17 cellular contexts compared by ENCODE assay signal in the genomic region with DNA sequence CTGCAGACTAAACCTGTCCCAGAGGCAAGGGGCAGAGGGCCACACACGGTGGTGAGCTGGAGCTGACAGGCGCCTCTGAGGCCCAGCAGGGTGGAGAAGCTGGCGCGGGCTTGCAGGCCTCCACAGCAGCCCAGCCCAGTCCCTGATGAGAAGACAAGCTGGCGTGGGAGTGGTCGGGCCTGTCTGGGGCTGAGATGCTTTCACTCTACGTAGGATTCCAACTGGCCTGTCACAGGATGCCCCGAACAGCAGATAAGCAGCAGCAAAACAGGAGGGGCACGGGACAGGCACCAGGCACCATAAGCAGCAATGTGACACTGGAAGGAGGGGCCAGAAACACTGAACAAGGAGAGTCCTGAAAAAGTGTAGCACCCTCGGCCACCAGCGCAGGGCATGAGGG. TPM values are rescaled to one million over a fixed set of nuclear protein-coding genes. Genes with fewer than 3 reads are reported as not detected.
DNase-seq lines count a peak whose midpoint lies in the region; ATAC-seq, FAIRE-seq and TF ChIP-seq lines count a peak whose summit lies in the region.
"Had no signal": no experiment of that assay in that cellular context is flagged by ENCODE, and none has a peak within 500 bp of the region (broad histone marks: within the 10 kb centered on the region; RNA-seq: fewer than 3 reads in every experiment).

No MANE protein-coding gene starts in this region.

- H3K27me3 Mint-ChIP-seq in T-helper 17 cell = no peaks in the 10 kb centered on the region

- intact Hi-C loops in Right ventricle myocardium inferior (cut with DNase I) (loop anchor here (1.0 to 5.0 kb wide), 3 partner anchors 15 to 54 kb away; a partner anchor contains a TSS), mucosa of descending colon (cut with DNase I, micrococcal nuclease) (no loop called here)

- no peak for TF ChIP-seq CTCF in mucosa of descending colon (IDR thresholded peaks at IDR 0.05)

- peaks cover 0 to 5% (median 0%) of the 10 kb centered on the region in 11 experiments; a peak in 1 of 22 replicates for H3K27me3 ChIP-seq in BLaER1 treated with 17β-estradiol and CSF1 and Interleukin-3, amounts not matched to agents 10 nM and 100 nM
- H3K27me3 ChIP-seq: ascending aorta had no signal

- peak overlapping the region in 7 of 11 experiments; percentile 16 to 96 (median 80); a peak in 10 of 22 replicates for H3K4me2 ChIP-seq in BLaER1 treated with 17β-estradiol and CSF1 and Interleukin-3, amounts not matched to agents 10 nM and 100 nM

- H3K4me3 ChIP-seq in BLaER1 treated with 17β-estradiol and CSF1 and Interleukin-3, amounts not matched to agents 10 nM and 100 nM = no peak overlapping the region
- H3K4me3 ChIP-seq in mucosa of descending colon = no peak overlapping the region
- H3K4me3 ChIP-seq: ascending aorta, lower lobe of right lung had no signal

- no peaks in the 10 kb centered on the region for H3K36me3 ChIP-seq in BLaER1 treated with 17β-estradiol and CSF1 and Interleukin-3, amounts not matched to agents 10 nM and 100 nM
- no peaks in the 10 kb centered on the region for H3K36me3 ChIP-seq in mucosa of descending colon (ENCODE audit: low read depth)
- H3K36me3 ChIP-seq: ascending aorta, lower lobe of right lung had no signal

- no peaks in the 10 kb centered on the region for H3K36me3 Mint-ChIP-seq in T-helper 17 cell (ENCODE audit: low read depth)

- peak; percentile 87 for DNase-seq in SK-N-DZ (ENCODE audit: low spot score)
- DNase-seq in Right ventricle myocardium inferior (ENCODE audit: missing footprints) = peak; percentile 84
- DNase-seq in mucosa of descending colon = no peak
- DNase-seq in NCI-H345 treated with DMSO at 0.1 percent for 48 hours (lab: John Stamatoyannopoulos, UW; ENCODE audit: unreplicated experiment) = no peak
- DNase-seq in T-helper 17 cell = no peak
- no peak for DNase-seq in HTR-8/SVneo (ENCODE audit: insufficient read length, low spot score)
- DNase-seq: activated CD4-positive, alpha-beta T cell treated with anti-CD3 and anti-CD28 coated beads, Interleukin-2, amount 50 U/mL, for 4 hours; DMS79 treated with DMSO at 0.1 percent for 48 hours; effector CD8-positive, alpha-beta T cell; lower lobe of right lung; nucleus accumbens; trophoblast cell had no signal

- H3K27ac ChIP-seq in BLaER1 treated with 17β-estradiol and CSF1 and Interleukin-3, amounts not matched to agents 10 nM and 100 nM = no peak overlapping the region
- H3K27ac ChIP-seq: ascending aorta, lower lobe of right lung had no signal

- no peaks in the 10 kb centered on the region for H3K9me3 ChIP-seq in BLaER1 treated with 17β-estradiol and CSF1 and Interleukin-3, amounts not matched to agents 10 nM and 100 nM (replicated peaks in 1 of 11)
- H3K9me3 ChIP-seq in mucosa of descending colon (no peaks in the 10 kb centered on the region), T-helper 17 cell (ENCODE audit: control insufficient read depth, low read length, poor library complexity, severe bottlenecking) (no peaks in the 10 kb centered on the region)
- H3K9me3 ChIP-seq: ascending aorta, lower lobe of right lung had no signal

- H3K4me1 ChIP-seq in BLaER1 treated with 17β-estradiol and CSF1 and Interleukin-3, amounts not matched to agents 10 nM and 100 nM = peaks cover 11 to 83% (median 69%) of the 10 kb centered on the region in 10 experiments; a peak in 19 of 20 replicates
- no peaks in the 10 kb centered on the region for H3K4me1 ChIP-seq in mucosa of descending colon (ENCODE audit: low read depth)
- H3K4me1 ChIP-seq: lower lobe of right lung had no signal

- peak; percentile 78 for ATAC-seq in Right ventricle myocardium inferior
- ATAC-seq in mucosa of descending colon = peak; percentile 17
- ATAC-seq in T-helper 17 cell = no peak
- no peak for ATAC-seq in HG03439 (IDR thresholded peaks at IDR 0.05; ENCODE audit: unreplicated experiment)

- peaks cover 0 to 71% (median 16%) of the 10 kb centered on the region in 11 experiments; a peak in 13 of 22 replicates for H4K20me1 ChIP-seq in BLaER1 treated with 17β-estradiol and CSF1 and Interleukin-3, amounts not matched to agents 10 nM and 100 nM

- peaks cover 4% of the 10 kb centered on the region for H3K4me1 Mint-ChIP-seq in T-helper 17 cell

- H3K4me3 Mint-ChIP-seq in T-helper 17 cell = no peak overlapping the region
- H3K4me3 Mint-ChIP-seq: T-helper 1 cell treated with Interleukin-12 subunit alpha and Interleukin-12 subunit beta and Interleukin-4 antibody, amounts not matched to agents 30 μg/mL and 1 μg/mL, for 36 hours had no signal

- no peak for FAIRE-seq in HTR-8/SVneo (lab: Jason Lieb, UNC)
- FAIRE-seq: GM12891 had no signal

- peak overlapping the region in 3 of 11 experiments; percentile 3 to 31 (median 21); a peak in 1 of 22 replicates for H3K9ac ChIP-seq in BLaER1 treated with 17β-estradiol and CSF1 and Interleukin-3, amounts not matched to agents 10 nM and 100 nM

- H3K27ac Mint-ChIP-seq in T-helper 17 cell = no peak overlapping the region
- H3K27ac Mint-ChIP-seq: T-helper 1 cell treated with Interleukin-12 subunit alpha and Interleukin-12 subunit beta and Interleukin-4 antibody, amounts not matched to agents 30 μg/mL and 1 μg/mL, for 36 hours had no signal

RNA-seq across cellular contexts. Expression of a gene that starts 40.1 kb away (rescaled TPM):
- 78.8 and 95.5 TPM in 2 replicates for polyA plus RNA-seq in SK-N-DZ (2014; cell fraction: cytosol; rRNA removed)
- 73.3 and 76.1 TPM in 2 replicates for polyA plus RNA-seq in SK-N-DZ (2014; cell fraction: nucleus; rRNA removed)
- 18.2 TPM for total RNA-seq in Right ventricle myocardium inferior
- 10 to 100 TPM; 15.4 to 18.3 (median 16.1) TPM for total RNA-seq in mucosa of descending colon
- total RNA-seq in T-helper 17 cell = 10 to 100 TPM; 13.8 to 14.8 TPM

RNA-seq across cellular contexts. Expression of a gene that starts 55.2 kb away (rescaled TPM):
- polyA plus RNA-seq in SK-N-DZ (2014; cell fraction: cytosol; rRNA removed) = 0.24 and 0.74 TPM in 2 replicates
- 0.58 and 2.5 TPM in 2 replicates for polyA plus RNA-seq in SK-N-DZ (2014; cell fraction: nucleus; rRNA removed)
- total RNA-seq in Right ventricle myocardium inferior (45.3 TPM), mucosa of descending colon (10 to 100 TPM; 10.8 to 27.8 (median 19.2) TPM), T-helper 17 cell (1 to 10 TPM in 1 of 2 donors, under 1 TPM in 1; 0.97 to 1.4 TPM)

Comparison
In these comparisons a context has a peak if more than half of its experiments do, and no peak if none do; other contexts are left out.
1. DNase-seq: peak in SK-N-DZ (single experiment) and Right ventricle myocardium inferior (single experiment); none in mucosa of descending colon (0 of 3), NCI-H345 treated with DMSO at 0.1 percent for 48 hours (single experiment), T-helper 17 cell (0 of 3) and HTR-8/SVneo (single experiment).
2. ATAC-seq: peak in Right ventricle myocardium inferior (single experiment) and mucosa of descending colon (single experiment); none in T-helper 17 cell (single experiment) and HG03439 (single experiment).
3. RNA of a gene that starts 55.2 kb away (total RNA-seq): 45.3 TPM in Right ventricle myocardium inferior (single experiment) and 10.8 to 27.8 TPM in mucosa of descending colon; 0.97 to 1.4 TPM in T-helper 17 cell; every median in the first group is over 4 times any median in the second.